ENCODE assay signal across 6 cellular contexts in genomic region chr6:83636800-83637199, GRCh38.
"Had no signal": no experiment of that assay in that cellular context is flagged by ENCODE, and none has a peak within 500 bp of the region (broad histone marks: within the 10 kb centered on the region; RNA-seq: fewer than 3 reads in every experiment).

No MANE protein-coding gene starts in this region.

- H3K36me3 Mint-ChIP-seq: IgD-negative memory B cell had no signal

- H3K4me3 ChIP-seq: GM23248, HAP-1 had no signal

- H3K4me3 Mint-ChIP-seq: HFFc6, IgD-negative memory B cell had no signal

- H3K4me1 ChIP-seq: HAP-1 had no signal

- H3K9ac ChIP-seq: GM23248 had no signal

- DNase-seq: GM23248, HFFc6, KBM-7 had no signal

- H3K9me3 ChIP-seq: HAP-1 had no signal

- H3K27ac Mint-ChIP-seq: HFFc6, IgD-negative memory B cell had no signal

- H2AFZ ChIP-seq: GM23248 had no signal

- H3K36me3 ChIP-seq: HAP-1 had no signal

- H3K27ac ChIP-seq: GM23248, HL-60 had no signal
